11 cellular contexts compared by ENCODE assay signal in genomic region chr16:56871172-56871593, GRCh38. TPM values are rescaled to one million over a fixed set of nuclear protein-coding genes. Genes with fewer than 3 reads are reported as not detected.
DNase-seq lines count a peak whose midpoint lies in the region; ATAC-seq, FAIRE-seq and TF ChIP-seq lines count a peak whose summit lies in the region.
"Had no signal": no experiment of that assay in that cellular context is flagged by ENCODE, and none has a peak within 500 bp of the region (broad histone marks: within the 10 kb centered on the region; RNA-seq: fewer than 3 reads in every experiment).

No MANE protein-coding gene starts in this region.

- no peak for TF ChIP-seq CTCF in heart right ventricle (IDR thresholded peaks at IDR 0.05)
- no peak for TF ChIP-seq CTCF in right atrium auricular region (IDR thresholded peaks at IDR 0.05)
- TF ChIP-seq CTCF in epithelial cell of proximal tubule (conservative IDR thresholded peaks at IDR 0.05; ENCODE audit: low read depth, low read length), result peak; percentile 11
- no peak for TF ChIP-seq CTCF in upper lobe of right lung (IDR thresholded peaks at IDR 0.05)

- H3K36me3 ChIP-seq in heart right ventricle (no peaks in the 10 kb centered on the region), right atrium auricular region (no peaks in the 10 kb centered on the region), upper lobe of right lung (no peaks in the 10 kb centered on the region)

- H3K27me3 ChIP-seq in heart right ventricle (no peaks in the 10 kb centered on the region), right atrium auricular region (no peaks in the 10 kb centered on the region), upper lobe of right lung (no peaks in the 10 kb centered on the region)

- no peak for FAIRE-seq in urothelium cell line (lab: Jason Lieb, UNC)

- no peak overlapping the region for H3K27ac ChIP-seq in heart right ventricle
- H3K27ac ChIP-seq in right atrium auricular region, result no peak overlapping the region
- H3K27ac ChIP-seq in upper lobe of right lung, result no peak overlapping the region

- H3K9me3 ChIP-seq in heart right ventricle, result no peaks in the 10 kb centered on the region
- H3K9me3 ChIP-seq in right atrium auricular region, result no peaks in the 10 kb centered on the region
- no peaks in the 10 kb centered on the region for H3K9me3 ChIP-seq in upper lobe of right lung

- intact Hi-C loops in heart right ventricle (cut with DNase I) (loop anchor here in 3 of 10 donors (5.0 to 10.0 kb wide), 3 partner anchors 46 to 294 kb away; no protein-coding TSS in a partner anchor), upper lobe of right lung (cut with DNase I) (no loop called here)

- H3K4me1 ChIP-seq in heart right ventricle (peaks cover 0 to 10% (median 6%) of the 10 kb centered on the region in 9 donors), right atrium auricular region (peaks cover 0 to 6% of the 10 kb centered on the region in 2 donors), upper lobe of right lung (peaks cover 7% of the 10 kb centered on the region)

- ATAC-seq in heart right ventricle (peak in 5 of 8 donors; percentile 10 to 36 (median 23)), upper lobe of right lung (peak; percentile 20)

- WGBS in heart right ventricle, 2 donors, result 75 to 77% methylated on average over 7 of the region's 7 CpGs

- H3K4me3 ChIP-seq in heart right ventricle, result no peak overlapping the region
- H3K4me3 ChIP-seq in right atrium auricular region, result no peak overlapping the region
- H3K4me3 ChIP-seq in epithelial cell of proximal tubule (ENCODE audit: low read depth, low read length), result no peak overlapping the region
- no peak overlapping the region for H3K4me3 ChIP-seq in upper lobe of right lung

- DNase-seq in heart right ventricle (no peak), right atrium auricular region (ENCODE audit: low spot score) (no peak), MV-4-11 (lab: John Stamatoyannopoulos, UW) (peak; percentile 95), epithelial cell of proximal tubule (ENCODE audit: low read depth) (no peak), upper lobe of right lung (no peak), NCI-H1092 treated with DMSO at 0.1 percent for 48 hours (lab: John Stamatoyannopoulos, UW) (no peak), NCI-H187 (lab: John Stamatoyannopoulos, UW) (no peak), urothelium cell line (ENCODE audit: low spot score) (no peak)
- DNase-seq: DND-41, NCI-H526 had no signal

RNA-seq across cellular contexts. Expression of gene SLC12A3, which starts 6.2 kb away (rescaled TPM):
- not detected for total RNA-seq in heart right ventricle
- polyA plus RNA-seq in heart right ventricle, result not detected
- total RNA-seq in right atrium auricular region, result not detected
- total RNA-seq in epithelial cell of proximal tubule, result not detected in 2 replicates
- not detected for total RNA-seq in upper lobe of right lung
- total RNA-seq: skeletal muscle tissue had no signal
